Comparison of ENCODE assay signal across 32 cellular contexts in genomic region chr1:236670060-236670459, GRCh38. TPM values are rescaled to one million over a fixed set of nuclear protein-coding genes. Genes with fewer than 3 reads are reported as not detected.
"Had no signal": no experiment of that assay in that cellular context is flagged by ENCODE, and none has a peak within 500 bp of the region (broad histone marks: within the 10 kb centered on the region; RNA-seq: fewer than 3 reads in every experiment).

No MANE protein-coding gene starts in this region.

- H3K4me1 ChIP-seq: adrenal gland, breast epithelium, colonic mucosa, foreskin keratinocyte had no signal

- ATAC-seq: activated CD4-positive, alpha-beta T cell treated with anti-CD3 and anti-CD28 coated beads for 36 hours; activated CD8-positive, alpha-beta memory T cell treated with anti-CD3 and anti-CD28 coated beads, Interleukin-2, amount 10 ng/mL, durations not matched to agents 7 days and 5 days; activated CD8-positive, alpha-beta T cell treated with anti-CD3 and anti-CD28 coated beads, Interleukin-2, amount 10 ng/mL, durations not matched to agents 7 days and 5 days; activated naive CD8-positive, alpha-beta T cell treated with anti-CD3 and anti-CD28 coated beads, Interleukin-2, amount 50 U/mL, for 24 hours; foreskin keratinocyte; gastrocnemius medialis; heart left ventricle had no signal

- DNase-seq: activated CD4-positive, alpha-beta memory T cell treated with anti-CD3 and anti-CD28 coated beads for 36 hours; activated CD4-positive, alpha-beta T cell treated with anti-CD3 and anti-CD28 coated beads for 36 hours; activated CD4-positive, alpha-beta T cell treated with anti-CD3 and anti-CD28 coated beads, Interleukin-2, amount 10 ng/mL, durations not matched to agents 24 days and 14 days; activated CD4-positive, CD25-positive, alpha-beta regulatory T cell; activated CD4-positive, CD25-positive, alpha-beta regulatory T cell treated with anti-CD3 and anti-CD28 coated beads, Interleukin-2, amount 50 U/mL, for 72 hours; activated CD8-positive, alpha-beta memory T cell treated with anti-CD3 and anti-CD28 coated beads, Interleukin-2, amount 10 ng/mL, durations not matched to agents 7 days and 5 days; activated CD8-positive, alpha-beta memory T cell treated with anti-CD3 and anti-CD28 coated beads, Interleukin-2, amount 50 U/mL, for 4 hours; activated CD8-positive, alpha-beta T cell treated with anti-CD3 and anti-CD28 coated beads, Interleukin-2, amount 10 ng/mL, durations not matched to agents 7 days and 5 days; activated effector memory CD4-positive, alpha-beta T cell treated with anti-CD3 and anti-CD28 coated beads, Interleukin-2, amount 50 U/mL, for 16 hours; activated naive CD4-positive, alpha-beta T cell treated with anti-CD3 and anti-CD28 coated beads for 36 hours; activated naive CD8-positive, alpha-beta T cell treated with anti-CD3 and anti-CD28 coated beads for 36 hours; activated naive CD8-positive, alpha-beta T cell treated with anti-CD3 and anti-CD28 coated beads, Interleukin-2, amount 50 U/mL, for 24 hours; activated T-cell treated with anti-CD3 and anti-CD28 coated beads, Interleukin-2, amount 50 U/mL, for 1 hour; activated T-cell treated with anti-CD3 and anti-CD28 coated beads, Interleukin-2, amount 50 U/mL, for 48 hours; adrenal gland; amygdala; aorta; central memory CD4-positive, alpha-beta T cell; cerebellar nuclear complex; colonic mucosa; effector CD8-positive, alpha-beta T cell; foreskin keratinocyte; gastrocnemius medialis; glutamatergic neuron; heart left ventricle; T-helper 2 cell had no signal

- H3K27ac ChIP-seq: adrenal gland, breast epithelium, cardiac muscle cell, colonic mucosa, epithelial cell of prostate, foreskin keratinocyte, gastrocnemius medialis, heart left ventricle had no signal

- H3K9me3 ChIP-seq: adrenal gland, breast epithelium, colonic mucosa, gastrocnemius medialis, heart left ventricle had no signal

- H3K4me3 ChIP-seq: adrenal gland, breast epithelium, cardiac muscle cell, colonic mucosa, gastrocnemius medialis, heart left ventricle had no signal

- H3K36me3 ChIP-seq: adrenal gland, breast epithelium, cardiac muscle cell, colonic mucosa, gastrocnemius medialis, heart left ventricle had no signal

- H3K27me3 ChIP-seq: adrenal gland, cardiac muscle cell, colonic mucosa, foreskin keratinocyte, gastrocnemius medialis, heart left ventricle had no signal

RNA-seq across cellular contexts. Expression of gene ACTN2, which starts 16.2 kb away (rescaled TPM):
- total RNA-seq: activated CD8-positive, alpha-beta memory T cell treated with anti-CD3 and anti-CD28 coated beads for 36 hours; activated CD8-positive, alpha-beta memory T cell treated with anti-CD3 and anti-CD28 coated beads, Interleukin-2, amount 10 ng/mL, durations not matched to agents 7 days and 5 days; activated CD8-positive, alpha-beta T cell treated with anti-CD3 and anti-CD28 coated beads, Interleukin-2, amount 10 ng/mL, durations not matched to agents 7 days and 5 days; dermis microvascular lymphatic vessel endothelial cell; foreskin keratinocyte; T-helper 1 cell treated with Interleukin-12 subunit alpha and Interleukin-12 subunit beta and Interleukin-4 antibody, amounts not matched to agents 30 ng/mL and 1 ng/mL, for 36 hours had no signal
- polyA plus RNA-seq: foreskin keratinocyte had no signal
